15 cellular contexts compared by ENCODE assay signal in the genomic region with DNA sequence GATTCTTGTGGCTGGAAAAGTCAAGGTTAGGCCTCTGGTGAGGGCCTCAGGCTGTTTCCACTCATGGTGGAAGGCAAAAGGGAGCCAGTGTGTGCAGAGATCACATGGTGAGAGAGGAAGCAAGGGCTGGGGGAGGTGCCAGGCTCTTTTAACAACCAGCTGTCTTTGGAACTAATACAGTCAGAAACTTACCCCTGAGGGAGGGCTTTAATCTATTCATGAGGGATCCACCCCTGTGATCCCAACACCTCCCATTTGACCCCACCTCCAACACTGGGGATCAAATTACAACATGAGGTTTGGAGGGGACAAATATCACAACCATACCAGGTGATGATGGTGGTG. TPM values are rescaled to one million over a fixed set of nuclear protein-coding genes. Genes with fewer than 3 reads are reported as not detected.
DNase-seq lines count a peak whose midpoint lies in the region; ATAC-seq and TF ChIP-seq lines count a peak whose summit lies in the region.
"Had no signal": no experiment of that assay in that cellular context is flagged by ENCODE, and none has a peak within 500 bp of the region (broad histone marks: within the 10 kb centered on the region; RNA-seq: fewer than 3 reads in every experiment).

No MANE protein-coding gene starts in this region.

- H3K9me3 ChIP-seq in SJCRH30 (replicated peaks) (no peaks in the 10 kb centered on the region), T-helper 17 cell (ENCODE audit: control insufficient read depth, low read length, poor library complexity, severe bottlenecking) (no peaks in the 10 kb centered on the region), uterus (no peaks in the 10 kb centered on the region)
- H3K9me3 ChIP-seq: colonic mucosa had no signal

- intact Hi-C loops in uterus (cut with DNase I; ENCODE audit: low total_unique reads): no loop called here
- intact Hi-C loops in natural killer cell (cut with micrococcal nuclease): no loop called here

- H3K9me3 Mint-ChIP-seq in GM23338 (no peaks in the 10 kb centered on the region), natural killer cell (no peaks in the 10 kb centered on the region)
- H3K9me3 Mint-ChIP-seq: activated B cell treated with CpG ODN at 0.5 μM for 24 hours, immature natural killer cell had no signal

- H3K36me3 Mint-ChIP-seq in GM23338 (ENCODE audit: low read depth) (peaks cover 45% of the 10 kb centered on the region), T-helper 17 cell (ENCODE audit: low read depth) (peaks cover 7% of the 10 kb centered on the region), natural killer cell (peaks cover 19% of the 10 kb centered on the region)

- H3K27me3 Mint-ChIP-seq in GM23338 (ENCODE audit: insufficient read depth, low read depth, poor library complexity) (no peaks in the 10 kb centered on the region), T-helper 17 cell (no peaks in the 10 kb centered on the region), natural killer cell (ENCODE audit: low read depth in 2 of 2) (no peaks in the 10 kb centered on the region)
- H3K27me3 Mint-ChIP-seq: activated B cell treated with CpG ODN at 0.5 μM for 24 hours; activated CD8-positive, alpha-beta memory T cell treated with anti-CD3 and anti-CD28 coated beads, Interleukin-2, amount 10 ng/mL, durations not matched to agents 7 days and 5 days had no signal

- DNase-seq in COLO668 (lab: John Stamatoyannopoulos, UW; ENCODE audit: unreplicated experiment) (peak; percentile 19), GM23338 (ENCODE audit: low spot score) (peak; percentile 61), SJCRH30 (peak; percentile 12 to 58), iPS-NIHi7 (ENCODE audit: extremely low spot score) (peak; percentile 12), T-helper 17 cell (no peak), uterus (no peak), natural killer cell (no peak)
- DNase-seq: activated B cell treated with CpG ODN at 0.5 μM for 24 hours; activated CD8-positive, alpha-beta memory T cell treated with anti-CD3 and anti-CD28 coated beads, Interleukin-2, amount 10 ng/mL, durations not matched to agents 7 days and 5 days; anterior cingulate cortex; colonic mucosa; immature natural killer cell; mammary epithelial cell; stimulated activated naive CD4-positive, alpha-beta T cell treated with Interleukin-2 at 50 U/mL for 16 hours had no signal

- no peaks in the 10 kb centered on the region for H3K27me3 ChIP-seq in GM23338 (ENCODE audit: insufficient read depth)
- no peaks in the 10 kb centered on the region for H3K27me3 ChIP-seq in SJCRH30
- no peaks in the 10 kb centered on the region for H3K27me3 ChIP-seq in uterus
- H3K27me3 ChIP-seq: colonic mucosa had no signal

- H3K27ac ChIP-seq in GM23338 (ENCODE audit: low read depth) (peak overlapping the region; percentile 34; the same call in 1 of the 2 replicates), SJCRH30 (no peak overlapping the region), uterus (no peak overlapping the region)
- H3K27ac ChIP-seq: colonic mucosa had no signal

- H3K36me3 ChIP-seq in GM23338 (ENCODE audit: insufficient read depth): peaks cover 22% of the 10 kb centered on the region; the same call in 1 of the 2 replicates
- peaks cover 4% of the 10 kb centered on the region; the same call in 1 of the 2 replicates for H3K36me3 ChIP-seq in SJCRH30
- no peaks in the 10 kb centered on the region for H3K36me3 ChIP-seq in uterus
- H3K36me3 ChIP-seq: colonic mucosa had no signal

- H3K4me2 ChIP-seq in GM23338: no peak overlapping the region

- H3K4me3 Mint-ChIP-seq in GM23338 (no peak overlapping the region), T-helper 17 cell (no peak overlapping the region), natural killer cell (no peak overlapping the region)
- H3K4me3 Mint-ChIP-seq: activated B cell treated with CpG ODN at 0.5 μM for 24 hours; activated CD8-positive, alpha-beta memory T cell treated with anti-CD3 and anti-CD28 coated beads, Interleukin-2, amount 10 ng/mL, durations not matched to agents 7 days and 5 days; immature natural killer cell had no signal

- no peaks in the 10 kb centered on the region for H3F3A ChIP-seq in GM23338 (replicated peaks; ENCODE audit: low read depth)

- no peak overlapping the region for H2AFZ ChIP-seq in GM23338

- ATAC-seq in GM23338: peak; percentile 99
- no peak for ATAC-seq in T-helper 17 cell
- ATAC-seq in natural killer cell: no peak
- ATAC-seq in HG02623 (IDR thresholded peaks at IDR 0.05; ENCODE audit: unreplicated experiment): no peak
- ATAC-seq: activated CD8-positive, alpha-beta memory T cell treated with anti-CD3 and anti-CD28 coated beads, Interleukin-2, amount 10 ng/mL, durations not matched to agents 7 days and 5 days had no signal

- H3K27ac Mint-ChIP-seq in GM23338: peak overlapping the region; percentile 56
- no peak overlapping the region for H3K27ac Mint-ChIP-seq in T-helper 17 cell
- H3K27ac Mint-ChIP-seq in natural killer cell: no peak overlapping the region
- H3K27ac Mint-ChIP-seq: activated B cell treated with CpG ODN at 0.5 μM for 24 hours; activated CD8-positive, alpha-beta memory T cell treated with anti-CD3 and anti-CD28 coated beads, Interleukin-2, amount 10 ng/mL, durations not matched to agents 7 days and 5 days had no signal

- no peaks in the 10 kb centered on the region; the same call in 1 of the 2 replicates for H4K20me1 ChIP-seq in GM23338 (replicated peaks; ENCODE audit: insufficient read depth)

- H3K4me1 Mint-ChIP-seq in GM23338 (peaks cover 10% of the 10 kb centered on the region), T-helper 17 cell (peaks cover 25% of the 10 kb centered on the region), natural killer cell (no peaks in the 10 kb centered on the region)

- H3K4me3 ChIP-seq in GM23338: no peak overlapping the region
- H3K4me3 ChIP-seq in SJCRH30: no peak overlapping the region
- no peak overlapping the region for H3K4me3 ChIP-seq in uterus
- H3K4me3 ChIP-seq: colonic mucosa had no signal

- H3K4me1 ChIP-seq in GM23338 (ENCODE audit: insufficient read depth): peaks cover 6% of the 10 kb centered on the region; the same call in 1 of the 2 replicates
- H3K4me1 ChIP-seq in SJCRH30: peaks cover 3% of the 10 kb centered on the region; the same call in 1 of the 2 replicates
- no peaks in the 10 kb centered on the region for H3K4me1 ChIP-seq in uterus
- H3K4me1 ChIP-seq: colonic mucosa had no signal

- H3K79me2 ChIP-seq in GM23338 (replicated peaks; ENCODE audit: insufficient read depth): no peaks in the 10 kb centered on the region

- no peak for TF ChIP-seq POLR2A in uterus (IDR thresholded peaks at IDR 0.05)

- TF ChIP-seq CTCF in GM23338 (conservative IDR thresholded peaks at IDR 0.05; ENCODE audit: low read depth in 2 of 2): no peak
- no peak for TF ChIP-seq CTCF in uterus (IDR thresholded peaks at IDR 0.05)
- TF ChIP-seq CTCF in natural killer cell (IDR thresholded peaks at IDR 0.05): no peak

- H3K9me2 ChIP-seq in GM23338 (ENCODE audit: insufficient read depth): no peaks in the 10 kb centered on the region

TF ChIP-seq in GM23338, 12 proteins besides CTCF, POLR2A, EP300 and RAD21:
- no peak for TF ChIP-seq JUNB (IDR thresholded peaks at IDR 0.05; ENCODE audit: unreplicated experiment)

RNA-seq across cellular contexts. Expression of gene POLI, which starts 10.9 kb away (rescaled TPM):
- total RNA-seq in GM23338 (2014; rRNA removed; shearing (Covaris generic)): 38.3 and 41.5 TPM in 2 replicates
- 17.6 and 30.1 TPM in 2 replicates for polyA plus RNA-seq in GM23338 (2016; fragmentation: Nextera tagmentation; extraction: Ambion mirVana)
- 16.1 and 16.5 TPM in 2 replicates for total RNA-seq in SJCRH30 (2014; rRNA removed; shearing (Covaris generic))
- 10 to 100 TPM; 27.2 to 28.4 TPM for total RNA-seq in T-helper 17 cell
- 100 to 1,000 TPM in 1 of 4 donors, 10 to 100 TPM in 3; 41.5 to 102 (median 65.3) TPM for total RNA-seq in uterus
- 10 to 100 TPM; 20.0 to 31.3 (median 23.9) TPM for total RNA-seq in natural killer cell

RNA-seq across cellular contexts. Expression of gene MBD2, which starts 55.7 kb away (rescaled TPM):
- total RNA-seq in GM23338 (2014; rRNA removed; shearing (Covaris generic)): 39.2 and 41.2 TPM in 2 replicates
- polyA plus RNA-seq in GM23338 (2016; fragmentation: Nextera tagmentation; extraction: Ambion mirVana): 10.3 and 11.2 TPM in 2 replicates
- total RNA-seq in SJCRH30 (2014; rRNA removed; shearing (Covaris generic)): 18.5 and 18.8 TPM in 2 replicates
- 100 to 1,000 TPM; 108 TPM for total RNA-seq in T-helper 17 cell
- total RNA-seq in uterus: 10 to 100 TPM; 10.8 to 76.9 (median 26.0) TPM
- total RNA-seq in natural killer cell: 100 to 1,000 TPM in 1 of 3 donors, 10 to 100 TPM in 2; 74.8 to 107 (median 92.3) TPM

Comparison
In these comparisons a context has a peak if more than half of its experiments do, and no peak if none do; other contexts are left out.
1. DNase-seq: peak in COLO668 (single experiment), GM23338 (single experiment), SJCRH30 (2 of 2) and iPS-NIHi7 (single experiment); none in T-helper 17 cell (0 of 3), uterus (0 of 2) and natural killer cell (single experiment).